21 cellular contexts compared by ENCODE assay signal in the genomic region with DNA sequence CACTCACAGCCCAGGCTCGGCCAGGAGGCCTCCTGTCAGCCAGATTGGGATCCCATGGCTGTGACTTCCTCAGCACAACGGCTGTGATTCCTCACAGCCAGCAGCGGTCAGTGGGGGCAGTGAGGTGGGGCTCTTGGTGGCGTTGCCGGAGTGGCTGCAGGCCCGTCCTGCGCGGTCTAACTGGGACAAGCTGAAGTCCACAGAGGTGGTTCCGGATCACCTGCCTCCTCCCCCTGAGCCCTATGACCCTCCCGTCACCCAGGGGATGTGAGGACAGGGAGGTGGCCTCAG. TPM values are rescaled to one million over a fixed set of nuclear protein-coding genes. Genes with fewer than 3 reads are reported as not detected.
"Had no signal": no experiment of that assay in that cellular context is flagged by ENCODE, and none has a peak within 500 bp of the region (broad histone marks: within the 10 kb centered on the region; RNA-seq: fewer than 3 reads in every experiment).

No MANE protein-coding gene starts in this region.

- ATAC-seq: body of pancreas; effector memory CD8-positive, alpha-beta T cell; heart left ventricle; left lobe of liver; mucosa of descending colon; naive thymus-derived CD4-positive, alpha-beta T cell; stimulated activated naive B cell treated with anti-CD40 and anti-IgM and Interleukin-4, amounts not matched to agents 10 μg/mL and 1 μg/mL and 100 μg/mL, for 72 hours; T-helper 17 cell; upper lobe of right lung had no signal

- H3K4me3 ChIP-seq: body of pancreas, heart left ventricle, mucosa of descending colon, upper lobe of right lung had no signal

- H3K9me3 Mint-ChIP-seq: activated CD4-positive, alpha-beta memory T cell treated with anti-CD3 and anti-CD28 coated beads, Interleukin-2, amount 10 ng/mL, durations not matched to agents 7 days and 5 days; activated T-cell treated with anti-CD3 and anti-CD28 coated beads, Interleukin-2, amount 50 U/mL, for 24 hours; effector memory CD8-positive, alpha-beta T cell; stimulated activated naive B cell treated with anti-CD40 and anti-IgM and Interleukin-4, amounts not matched to agents 10 μg/mL and 1 μg/mL and 100 μg/mL, for 72 hours had no signal

- H3K27me3 ChIP-seq: body of pancreas, upper lobe of right lung had no signal

- H3K27ac Mint-ChIP-seq: activated CD4-positive, alpha-beta memory T cell treated with anti-CD3 and anti-CD28 coated beads, Interleukin-2, amount 10 ng/mL, durations not matched to agents 7 days and 5 days; activated naive CD8-positive, alpha-beta T cell; activated T-cell treated with anti-CD3 and anti-CD28 coated beads, Interleukin-2, amount 50 U/mL, for 24 hours; effector memory CD8-positive, alpha-beta T cell; naive thymus-derived CD4-positive, alpha-beta T cell; stimulated activated naive B cell treated with anti-CD40 and anti-IgM and Interleukin-4, amounts not matched to agents 10 μg/mL and 1 μg/mL and 100 μg/mL, for 72 hours; T-helper 17 cell had no signal

- H3K4me1 Mint-ChIP-seq: stimulated activated naive B cell treated with anti-CD40 and anti-IgM and Interleukin-4, amounts not matched to agents 10 μg/mL and 1 μg/mL and 100 μg/mL, for 72 hours had no signal

- FAIRE-seq: frontal cortex had no signal

- H3K27ac ChIP-seq: body of pancreas, heart left ventricle, upper lobe of right lung had no signal

- H3K36me3 Mint-ChIP-seq: activated naive CD8-positive, alpha-beta T cell; naive thymus-derived CD4-positive, alpha-beta T cell; stimulated activated naive B cell treated with anti-CD40 and anti-IgM and Interleukin-4, amounts not matched to agents 10 μg/mL and 1 μg/mL and 100 μg/mL, for 72 hours had no signal

- H3K27me3 Mint-ChIP-seq: activated CD4-positive, alpha-beta memory T cell treated with anti-CD3 and anti-CD28 coated beads, Interleukin-2, amount 10 ng/mL, durations not matched to agents 7 days and 5 days; activated naive CD8-positive, alpha-beta T cell; activated T-cell treated with anti-CD3 and anti-CD28 coated beads, Interleukin-2, amount 50 U/mL, for 24 hours; stimulated activated naive B cell treated with anti-CD40 and anti-IgM and Interleukin-4, amounts not matched to agents 10 μg/mL and 1 μg/mL and 100 μg/mL, for 72 hours had no signal

- DNase-seq: activated CD4-positive, alpha-beta memory T cell treated with anti-CD3 and anti-CD28 coated beads, Interleukin-2, amount 10 ng/mL, durations not matched to agents 7 days and 5 days; activated CD4-positive, alpha-beta T cell treated with anti-CD3 and anti-CD28 coated beads for 4 hours; activated effector memory CD4-positive, alpha-beta T cell treated with Interleukin-2 at 50 U/mL for 16 hours; activated T-cell treated with anti-CD3 and anti-CD28 coated beads, Interleukin-2, amount 50 U/mL, for 24 hours; amniotic stem cell; body of pancreas; central memory CD4-positive, alpha-beta T cell; effector memory CD8-positive, alpha-beta T cell; heart left ventricle; mucosa of descending colon; naive thymus-derived CD4-positive, alpha-beta T cell; stimulated activated CD4-positive, alpha-beta T cell treated with anti-CD3 and anti-CD28 coated beads, Interleukin-2, amount 100 ng/mL, for 48 hours; stimulated activated naive B cell treated with anti-CD40 and anti-IgM and Interleukin-4, amounts not matched to agents 10 μg/mL and 1 μg/mL and 100 μg/mL, for 72 hours; T-helper 17 cell; upper lobe of right lung had no signal

- H3K9me3 ChIP-seq: body of pancreas, heart left ventricle, mucosa of descending colon, upper lobe of right lung had no signal

- H3K36me3 ChIP-seq: heart left ventricle, upper lobe of right lung had no signal

- H3K4me3 Mint-ChIP-seq: activated CD4-positive, alpha-beta memory T cell treated with anti-CD3 and anti-CD28 coated beads, Interleukin-2, amount 10 ng/mL, durations not matched to agents 7 days and 5 days; activated naive CD8-positive, alpha-beta T cell; activated T-cell treated with anti-CD3 and anti-CD28 coated beads, Interleukin-2, amount 50 U/mL, for 24 hours; effector memory CD8-positive, alpha-beta T cell; naive thymus-derived CD4-positive, alpha-beta T cell; stimulated activated naive B cell treated with anti-CD40 and anti-IgM and Interleukin-4, amounts not matched to agents 10 μg/mL and 1 μg/mL and 100 μg/mL, for 72 hours; T-helper 17 cell had no signal

- H3K4me1 ChIP-seq: heart left ventricle, upper lobe of right lung had no signal

RNA-seq across cellular contexts. Expression of a gene that starts 39.5 kb away (rescaled TPM):
- total RNA-seq: left lobe of liver, lung microvascular endothelial cell, skeletal muscle tissue, subcutaneous adipose tissue had no signal
- polyA plus RNA-seq: naive thymus-derived CD4-positive, alpha-beta T cell had no signal
